8 cellular contexts compared by ENCODE assay signal in the genomic region with DNA sequence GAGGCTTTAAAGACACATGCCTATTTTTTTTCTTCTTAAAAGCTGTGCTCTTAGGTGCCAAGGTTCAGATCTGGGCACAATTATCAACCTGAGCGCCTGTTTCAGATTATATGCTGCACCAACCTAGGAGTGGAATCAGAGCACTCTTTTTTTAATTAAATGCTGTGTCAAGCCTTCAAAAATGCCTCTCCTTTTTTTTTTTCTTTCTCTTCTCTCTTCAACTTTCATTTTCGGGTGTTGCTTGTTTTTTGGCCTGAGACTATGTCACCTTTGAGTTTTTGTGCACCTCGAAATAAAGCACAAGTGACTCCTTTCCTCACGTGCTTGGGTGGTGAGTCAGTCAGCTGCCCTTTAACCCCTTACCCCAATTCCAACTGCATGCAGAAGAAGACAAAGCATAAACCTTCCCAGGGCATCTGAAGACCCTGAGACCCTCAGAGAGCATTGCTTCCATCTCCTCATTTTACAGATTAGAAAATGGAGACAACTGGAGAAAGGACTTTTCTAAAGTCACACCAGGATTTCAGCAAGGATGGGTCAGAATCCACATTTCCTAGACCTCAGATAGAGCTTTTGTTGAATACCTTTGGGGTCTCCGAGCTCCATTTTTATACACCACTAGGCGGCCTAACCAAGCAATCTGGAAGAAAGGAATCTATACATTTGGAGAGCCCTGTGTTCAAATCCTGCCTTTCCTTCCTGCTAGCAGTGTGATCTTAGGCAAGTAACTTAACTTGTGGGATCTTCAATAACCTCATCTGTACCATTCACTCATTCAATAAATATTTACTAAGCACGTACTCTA. TPM values are rescaled to one million over a fixed set of nuclear protein-coding genes. Genes with fewer than 3 reads are reported as not detected.
A peak's percentile ranks its signal among the peaks of the same experiment; 100 is the strongest.
DNase-seq lines count a peak whose midpoint lies in the region; ATAC-seq and TF ChIP-seq lines count a peak whose summit lies in the region.

No MANE protein-coding gene starts in this region.

- TF ChIP-seq POLR2A in testis (IDR thresholded peaks at IDR 0.05), result no peak

- H3K4me3 ChIP-seq in SJSA1, result peak overlapping the region; percentile 42
- peak overlapping the region; percentile 55 for H3K4me3 ChIP-seq in iPS-18a (ENCODE audit: low read length)
- peak overlapping the region in 1 of 2 donors; percentile 20 for H3K4me3 ChIP-seq in testis

- ATAC-seq in GM21367 (IDR thresholded peaks at IDR 0.05; ENCODE audit: unreplicated experiment), result peak; percentile 24
- ATAC-seq in HG03520 (IDR thresholded peaks at IDR 0.05; ENCODE audit: unreplicated experiment), result no peak
- no peak for ATAC-seq in stimulated activated naive CD8-positive, alpha-beta T cell treated with anti-CD3 and anti-CD28 coated beads, Interleukin-15, Interleukin-2, amounts not matched to agents 100 U/mL and 50 U/mL, for 24 hours
- no peak for ATAC-seq in HG02763 (IDR thresholded peaks at IDR 0.05; ENCODE audit: unreplicated experiment)
- ATAC-seq in GM19463 (IDR thresholded peaks at IDR 0.05; ENCODE audit: unreplicated experiment), result no peak

- H3K9ac ChIP-seq in iPS-18a (ENCODE audit: low read length), result peak overlapping the region; percentile 19

- H3K27ac ChIP-seq in SJSA1 (peak overlapping the region; percentile 74), iPS-18a (ENCODE audit: low read length) (peak overlapping the region; percentile 81), testis (peak overlapping the region; percentile 81 to 83)

- H3K27me3 ChIP-seq in SJSA1 (replicated peaks), result no peaks in the 10 kb centered on the region
- peaks cover 6% of the 10 kb centered on the region for H3K27me3 ChIP-seq in iPS-18a (ENCODE audit: control insufficient read depth, insufficient read depth, low read length)
- H3K27me3 ChIP-seq in testis, result no peaks in the 10 kb centered on the region

- H3K36me3 ChIP-seq in SJSA1, result no peaks in the 10 kb centered on the region
- no peaks in the 10 kb centered on the region for H3K36me3 ChIP-seq in iPS-18a (ENCODE audit: control insufficient read depth, low read depth, low read length)
- no peaks in the 10 kb centered on the region for H3K36me3 ChIP-seq in testis (ENCODE audit: low read depth, missing control alignments)

- intact Hi-C loops in testis (cut with DNase I; ENCODE audit: low total_unique reads), result no loop called here

- H3K9me3 ChIP-seq in SJSA1 (replicated peaks) (no peaks in the 10 kb centered on the region), iPS-18a (ENCODE audit: control insufficient read depth, low read depth, low read length) (no peaks in the 10 kb centered on the region), testis (no peaks in the 10 kb centered on the region)

- WGBS in testis, 2 donors, result 58 to 62% methylated on average over 7 of the region's 7 CpGs

- H3K4me1 ChIP-seq in SJSA1 (replicated peaks) (peaks cover 60% of the 10 kb centered on the region), iPS-18a (ENCODE audit: control insufficient read depth, low read depth, low read length) (peaks cover 37% of the 10 kb centered on the region), testis (peaks cover 12% of the 10 kb centered on the region)

- TF ChIP-seq CTCF in testis (IDR thresholded peaks at IDR 0.05), result no peak

- DNase-seq in SJSA1 (ENCODE audit: low read depth in 1 of 2, low spot score in 2 of 2) (no peak), testis (no peak)
- no peak for DNase-seq in stimulated activated naive CD8-positive, alpha-beta T cell treated with anti-CD3 and anti-CD28 coated beads, Interleukin-15, Interleukin-2, amounts not matched to agents 100 U/mL and 50 U/mL, for 24 hours

RNA-seq across cellular contexts. Expression of gene PRICKLE2, which starts 0.6 kb away (rescaled TPM):
- 9.7 and 18.3 TPM in 2 replicates for total RNA-seq in SJSA1 (2014; rRNA removed; shearing (Covaris generic))
- total RNA-seq in testis, result 10 to 100 TPM in 1 of 2 donors, 1 to 10 TPM in 1; 9.1 to 10.1 TPM
- 5.5 TPM for polyA plus RNA-seq in testis (ENCODE audit: insufficient read depth, low read depth, low replicate concordance)
